In the genomic region with DNA sequence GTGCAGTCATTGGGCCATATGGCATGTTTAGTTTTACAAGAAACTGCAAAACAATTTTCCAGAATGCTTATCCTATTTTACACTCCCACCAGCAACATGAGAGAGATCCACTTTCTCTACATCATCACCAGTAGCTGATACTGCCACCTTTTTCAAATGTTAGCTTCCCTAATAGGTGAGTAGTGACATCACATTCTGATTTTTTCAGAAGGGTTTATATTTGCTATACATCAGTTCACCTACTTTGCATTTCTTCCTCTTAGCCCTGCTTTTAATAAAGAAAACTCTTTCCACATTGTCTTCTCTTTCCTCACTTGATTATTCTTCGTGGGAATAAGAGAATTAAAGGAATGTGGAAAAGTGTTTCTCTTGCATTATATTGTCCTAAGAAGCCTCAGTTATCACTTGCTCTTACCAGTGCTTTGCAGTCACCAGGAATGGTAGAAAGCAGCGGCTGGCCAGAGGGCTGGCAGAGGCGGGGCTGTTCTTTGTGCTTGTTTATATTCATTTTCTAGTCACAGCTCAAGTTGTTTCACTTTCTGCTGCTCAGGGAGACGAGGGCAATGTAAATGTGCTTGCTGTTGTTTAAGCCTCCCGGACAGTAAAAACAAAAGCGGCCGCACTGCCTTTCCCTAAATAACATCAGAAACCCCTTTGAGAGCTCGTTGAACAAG, we compare ENCODE assay signal across 1 cellular context.
TF ChIP-seq lines count a peak whose summit lies in the region.

No MANE protein-coding gene starts in this region.

TF ChIP-seq in GM23338, 12 proteins besides CTCF, POLR2A, EP300 and RAD21 (continued from another document):
- TF ChIP-seq, protein P1, sequence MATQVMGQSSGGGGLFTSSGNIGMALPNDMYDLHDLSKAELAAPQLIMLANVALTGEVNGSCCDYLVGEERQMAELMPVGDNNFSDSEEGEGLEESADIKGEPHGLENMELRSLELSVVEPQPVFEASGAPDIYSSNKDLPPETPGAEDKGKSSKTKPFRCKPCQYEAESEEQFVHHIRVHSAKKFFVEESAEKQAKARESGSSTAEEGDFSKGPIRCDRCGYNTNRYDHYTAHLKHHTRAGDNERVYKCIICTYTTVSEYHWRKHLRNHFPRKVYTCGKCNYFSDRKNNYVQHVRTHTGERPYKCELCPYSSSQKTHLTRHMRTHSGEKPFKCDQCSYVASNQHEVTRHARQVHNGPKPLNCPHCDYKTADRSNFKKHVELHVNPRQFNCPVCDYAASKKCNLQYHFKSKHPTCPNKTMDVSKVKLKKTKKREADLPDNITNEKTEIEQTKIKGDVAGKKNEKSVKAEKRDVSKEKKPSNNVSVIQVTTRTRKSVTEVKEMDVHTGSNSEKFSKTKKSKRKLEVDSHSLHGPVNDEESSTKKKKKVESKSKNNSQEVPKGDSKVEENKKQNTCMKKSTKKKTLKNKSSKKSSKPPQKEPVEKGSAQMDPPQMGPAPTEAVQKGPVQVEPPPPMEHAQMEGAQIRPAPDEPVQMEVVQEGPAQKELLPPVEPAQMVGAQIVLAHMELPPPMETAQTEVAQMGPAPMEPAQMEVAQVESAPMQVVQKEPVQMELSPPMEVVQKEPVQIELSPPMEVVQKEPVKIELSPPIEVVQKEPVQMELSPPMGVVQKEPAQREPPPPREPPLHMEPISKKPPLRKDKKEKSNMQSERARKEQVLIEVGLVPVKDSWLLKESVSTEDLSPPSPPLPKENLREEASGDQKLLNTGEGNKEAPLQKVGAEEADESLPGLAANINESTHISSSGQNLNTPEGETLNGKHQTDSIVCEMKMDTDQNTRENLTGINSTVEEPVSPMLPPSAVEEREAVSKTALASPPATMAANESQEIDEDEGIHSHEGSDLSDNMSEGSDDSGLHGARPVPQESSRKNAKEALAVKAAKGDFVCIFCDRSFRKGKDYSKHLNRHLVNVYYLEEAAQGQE (IDR thresholded peaks at IDR 0.05; ENCODE audit: unreplicated experiment) = no peak
- TF ChIP-seq ZNF331 (CRISPR knock-in tag; IDR thresholded peaks at IDR 0.05; ENCODE audit: low read depth) (no peak), EZH2 (IDR thresholded peaks at IDR 0.05; ENCODE audit: low read depth, unreplicated experiment) (no peak), ZNF114 (CRISPR knock-in tag; IDR thresholded peaks at IDR 0.05) (no peak)
